ENCODE assay signal across 8 cellular contexts in genomic region chr3:24493951-24494615, GRCh38. TPM values are rescaled to one million over a fixed set of nuclear protein-coding genes. Genes with fewer than 3 reads are reported as not detected.
A peak's percentile ranks its signal among the peaks of the same experiment; 100 is the strongest.
DNase-seq lines count a peak whose midpoint lies in the region; ATAC-seq and TF ChIP-seq lines count a peak whose summit lies in the region.

No MANE protein-coding gene starts in this region.

- peaks cover 6% of the 10 kb centered on the region for H3K4me1 ChIP-seq in SJSA1 (replicated peaks)
- H3K4me1 ChIP-seq in muscle layer of duodenum (ENCODE audit: control insufficient read depth in 1 of 2, insufficient read depth in 2 of 2, low read length in 2 of 2): peaks cover 0 to 7% of the 10 kb centered on the region in 2 donors

- H3K9me3 ChIP-seq in SJSA1 (replicated peaks) (no peaks in the 10 kb centered on the region), muscle layer of duodenum (ENCODE audit: control insufficient read depth in 1 of 2, low read length in 2 of 2) (no peaks in the 10 kb centered on the region)

- no peak for TF ChIP-seq CTCF in fibroblast of the aortic adventitia (IDR thresholded peaks at IDR 0.05; ENCODE audit: insufficient read depth, low read length)

- H3K36me3 ChIP-seq in SJSA1 (no peaks in the 10 kb centered on the region), muscle layer of duodenum (ENCODE audit: control insufficient read depth in 1 of 2, insufficient read depth in 2 of 2, low read length in 2 of 2) (no peaks in the 10 kb centered on the region)

- H3K4me3 ChIP-seq in SJSA1: peak overlapping the region; percentile 83
- H3K4me3 ChIP-seq in fibroblast of the aortic adventitia (ENCODE audit: low read depth, low read length): peak overlapping the region; percentile 64
- peak overlapping the region; percentile 66 to 70 for H3K4me3 ChIP-seq in muscle layer of duodenum (ENCODE audit: low read depth in 1 of 2, low read length in 2 of 2)

- peak overlapping the region; percentile 57 for H3K27ac ChIP-seq in SJSA1
- H3K27ac ChIP-seq in muscle layer of duodenum (ENCODE audit: low read length): peak overlapping the region; percentile 60

- peak; percentile 47 to 57 for DNase-seq in SJSA1 (ENCODE audit: low read depth in 1 of 2, low spot score in 2 of 2)
- DNase-seq in fibroblast of the aortic adventitia (ENCODE audit: low read depth): peak; percentile 4
- no peak for DNase-seq in COLO668 (lab: John Stamatoyannopoulos, UW; ENCODE audit: unreplicated experiment)

- ATAC-seq in GM18502 (IDR thresholded peaks at IDR 0.05; ENCODE audit: poor library complexity, unreplicated experiment) (peak; percentile 28), GM19397 (IDR thresholded peaks at IDR 0.05; ENCODE audit: unreplicated experiment) (no peak), GM18868 (IDR thresholded peaks at IDR 0.05; ENCODE audit: unreplicated experiment) (no peak), GM21786 (IDR thresholded peaks at IDR 0.05; ENCODE audit: unreplicated experiment) (no peak)

- H3K27me3 ChIP-seq in SJSA1 (replicated peaks) (no peaks in the 10 kb centered on the region; the same call in 1 of the 2 replicates), muscle layer of duodenum (ENCODE audit: low read depth, low read length) (no peaks in the 10 kb centered on the region)

RNA-seq across cellular contexts. Expression of gene THRB, which starts 0.6 kb away (rescaled TPM):
- total RNA-seq in SJSA1 (2014; rRNA removed; shearing (Covaris generic)): 1.5 and 3.2 TPM in 2 replicates
- total RNA-seq in fibroblast of the aortic adventitia (ENCODE audit: low replicate concordance): 4.7 and 8.7 TPM in 2 replicates
